ENCODE assay signal across 25 cellular contexts in the genomic region with DNA sequence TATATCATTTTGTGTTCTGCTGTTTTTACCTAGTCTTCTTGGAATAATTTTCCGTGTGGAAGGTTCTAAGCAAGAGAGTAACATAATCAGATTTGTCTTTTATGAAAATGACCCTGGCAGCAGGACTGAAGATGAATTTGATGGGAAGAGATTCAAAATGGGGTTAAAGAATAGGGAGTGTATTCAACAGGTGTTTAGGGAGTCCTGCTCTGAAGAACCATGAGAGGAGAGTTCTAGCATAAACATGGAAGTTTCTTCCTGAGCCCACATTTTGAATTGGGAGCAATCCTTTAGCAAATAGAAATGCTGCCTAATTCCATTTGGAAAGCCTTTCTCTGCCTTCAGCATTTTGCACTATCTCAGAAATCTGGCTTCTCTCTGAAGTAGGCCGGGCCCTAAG.
"Had no signal": no experiment of that assay in that cellular context is flagged by ENCODE, and none has a peak within 500 bp of the region (broad histone marks: within the 10 kb centered on the region; RNA-seq: fewer than 3 reads in every experiment).

No MANE protein-coding gene starts in this region.

- H3K4me1 ChIP-seq: esophagus squamous epithelium, left lung, lower lobe of right lung had no signal

- H3K27ac ChIP-seq: coronary artery, dorsolateral prefrontal cortex, epithelial cell of prostate, esophagus squamous epithelium, gastrocnemius medialis, heart right ventricle, left lung, lower lobe of right lung had no signal

- ATAC-seq: esophagus mucosa; gastrocnemius medialis; heart right ventricle; left cardiac atrium; left lung; left ventricle myocardium superior; lower lobe of right lung; naive thymus-derived CD8-positive, alpha-beta T cell had no signal

- H3K27me3 Mint-ChIP-seq: naive B cell; naive thymus-derived CD8-positive, alpha-beta T cell had no signal

- H3K4me3 ChIP-seq: coronary artery, dorsolateral prefrontal cortex, esophagus squamous epithelium, gastrocnemius medialis, heart right ventricle, left lung, lower lobe of right lung had no signal

- DNase-seq: dermis blood vessel endothelial cell; dorsolateral prefrontal cortex; effector CD4-positive, alpha-beta T cell; effector memory CD4-positive, alpha-beta T cell; endodermal cell; erythroblast; esophagus squamous epithelium; foreskin fibroblast; foreskin melanocyte; gastrocnemius medialis; glutamatergic neuron; head of caudate nucleus; heart right ventricle; hippocampal formation; left cardiac atrium; left ventricle myocardium superior; lower lobe of right lung; mesendoderm; midbrain; naive B cell; naive thymus-derived CD8-positive, alpha-beta T cell had no signal

- H3K4me3 Mint-ChIP-seq: endodermal cell, naive B cell had no signal

- H3K27ac Mint-ChIP-seq: endodermal cell had no signal

- H3K4me1 Mint-ChIP-seq: endodermal cell had no signal

- H3K9me3 ChIP-seq: esophagus squamous epithelium, gastrocnemius medialis, heart right ventricle, left lung, lower lobe of right lung had no signal

- H3K9me3 Mint-ChIP-seq: endodermal cell; naive B cell; naive thymus-derived CD8-positive, alpha-beta T cell had no signal
